ENCODE assay signal across 8 cellular contexts in genomic region chr1:50976890-50977574, GRCh38. TPM values are rescaled to one million over a fixed set of nuclear protein-coding genes. Genes with fewer than 3 reads are reported as not detected.
A peak's percentile ranks its signal among the peaks of the same experiment; 100 is the strongest.
DNase-seq lines count a peak whose midpoint lies in the region; ATAC-seq and TF ChIP-seq lines count a peak whose summit lies in the region.

No MANE protein-coding gene starts in this region.

- TF ChIP-seq EP300 in gastroesophageal sphincter (IDR thresholded peaks at IDR 0.05): no peak

- H3K27ac ChIP-seq in CD4-positive, alpha-beta T cell (ENCODE audit: low read depth, low read length): no peak overlapping the region
- H3K27ac ChIP-seq in gastroesophageal sphincter: peak overlapping the region; percentile 98 to 99 (median 98)

- 1 to 5% methylated on average over 14 to 26 of the region's 26 CpGs for whole genome bisulfite sequencing in gastroesophageal sphincter (ENCODE audit: low coverage in 1 of 2), 2 donors

- no peak overlapping the region for H3K27ac Mint-ChIP-seq in CD4-positive, alpha-beta T cell
- peak overlapping the region; percentile 34 for H3K27ac Mint-ChIP-seq in activated T-cell treated with anti-CD3 and anti-CD28 coated beads, Interleukin-2, amount 50 U/mL, for 72 hours
- H3K27ac Mint-ChIP-seq in osteocyte (ENCODE audit: unreplicated experiment): peak overlapping the region; percentile 18

- POLR2A ChIA-PET in CD4-positive, alpha-beta T cell (lab: Charles Lee): interaction anchor here (0.9 to 4.5 kb wide), 4 partner anchors 8 to 259 kb away, joined by 4 to 82 read pairs (median 18); partner anchors contain the start of genes CDKN2C, FAF1 and RNF11

- H3K9me3 ChIP-seq in CD4-positive, alpha-beta T cell (ENCODE audit: control insufficient read depth, low read length): no peaks in the 10 kb centered on the region
- no peaks in the 10 kb centered on the region for H3K9me3 ChIP-seq in gastroesophageal sphincter

- H3K9me3 Mint-ChIP-seq in CD4-positive, alpha-beta T cell: no peaks in the 10 kb centered on the region
- H3K9me3 Mint-ChIP-seq in activated T-cell treated with anti-CD3 and anti-CD28 coated beads, Interleukin-2, amount 50 U/mL, for 72 hours: no peaks in the 10 kb centered on the region
- no peaks in the 10 kb centered on the region for H3K9me3 Mint-ChIP-seq in osteocyte (ENCODE audit: unreplicated experiment)

- peaks cover 27% of the 10 kb centered on the region for H3K4me1 Mint-ChIP-seq in CD4-positive, alpha-beta T cell (ENCODE audit: low read depth)
- peaks cover 25% of the 10 kb centered on the region for H3K4me1 Mint-ChIP-seq in activated T-cell treated with anti-CD3 and anti-CD28 coated beads, Interleukin-2, amount 50 U/mL, for 72 hours (ENCODE audit: low read depth)
- H3K4me1 Mint-ChIP-seq in osteocyte (ENCODE audit: unreplicated experiment): peaks cover 28% of the 10 kb centered on the region

- peaks cover 4% of the 10 kb centered on the region for H3K36me3 Mint-ChIP-seq in CD4-positive, alpha-beta T cell (ENCODE audit: low read depth)
- H3K36me3 Mint-ChIP-seq in activated T-cell treated with anti-CD3 and anti-CD28 coated beads, Interleukin-2, amount 50 U/mL, for 72 hours (ENCODE audit: insufficient read depth in 2 of 2): peaks cover 0 to 6% of the 10 kb centered on the region in 2 donors
- H3K36me3 Mint-ChIP-seq in osteocyte (ENCODE audit: unreplicated experiment): peaks cover 2% of the 10 kb centered on the region

- ATAC-seq in CD4-positive, alpha-beta T cell (ENCODE audit: poor library complexity): peak; percentile 51
- ATAC-seq in GM18873 (IDR thresholded peaks at IDR 0.05; ENCODE audit: low FRiP score, unreplicated experiment) (peak; percentile 60), HG03064 (IDR thresholded peaks at IDR 0.05; ENCODE audit: low read depth, unreplicated experiment) (peak; percentile 47), gastroesophageal sphincter (peak; percentile 46)
- peak; percentile 52 to 53 for ATAC-seq in activated T-cell treated with anti-CD3 and anti-CD28 coated beads, Interleukin-2, amount 50 U/mL, for 72 hours (replicated peaks in 1 of 2)

- no peak for TF ChIP-seq CTCF in CD4-positive, alpha-beta T cell (IDR thresholded peaks at IDR 0.05)
- TF ChIP-seq CTCF in gastroesophageal sphincter (IDR thresholded peaks at IDR 0.05) (no peak), osteocyte (IDR thresholded peaks at IDR 0.05) (no peak)

- no peak for TF ChIP-seq POLR2A in gastroesophageal sphincter (IDR thresholded peaks at IDR 0.05)

- peaks cover 0 to 55% (median 0%) of the 10 kb centered on the region in 3 donors for H3K4me1 ChIP-seq in gastroesophageal sphincter

- peaks cover 24% of the 10 kb centered on the region for H3K27me3 Mint-ChIP-seq in CD4-positive, alpha-beta T cell
- H3K27me3 Mint-ChIP-seq in activated T-cell treated with anti-CD3 and anti-CD28 coated beads, Interleukin-2, amount 50 U/mL, for 72 hours (ENCODE audit: low read depth): peaks cover 48% of the 10 kb centered on the region
- peaks cover 39% of the 10 kb centered on the region for H3K27me3 Mint-ChIP-seq in osteocyte (ENCODE audit: unreplicated experiment)

- CTCF ChIA-PET in CD4-positive, alpha-beta T cell (lab: Charles Lee): interaction anchor here (1.6 kb wide), 1 partner anchor 47 kb away, joined by 8 read pairs; no protein-coding TSS in a partner anchor

- peak overlapping the region; percentile 92 for H3K4me3 Mint-ChIP-seq in CD4-positive, alpha-beta T cell
- H3K4me3 Mint-ChIP-seq in activated T-cell treated with anti-CD3 and anti-CD28 coated beads, Interleukin-2, amount 50 U/mL, for 72 hours: peak overlapping the region; percentile 81 to 85
- H3K4me3 Mint-ChIP-seq in osteocyte (ENCODE audit: unreplicated experiment): peak overlapping the region; percentile 79

- H3K36me3 ChIP-seq in gastroesophageal sphincter: no peaks in the 10 kb centered on the region

- peaks cover 10% of the 10 kb centered on the region for H3K27me3 ChIP-seq in CD4-positive, alpha-beta T cell (ENCODE audit: control insufficient read depth, insufficient read depth, low read length)
- no peaks in the 10 kb centered on the region for H3K27me3 ChIP-seq in gastroesophageal sphincter

- intact Hi-C loops in CD4-positive, alpha-beta T cell (cut with DNase I, micrococcal nuclease): loop anchor here (1.0 to 10.0 kb wide), 2 partner anchors 9 to 538 kb away; partner anchors contain the start of gene EPS15 (in 1 of the 2)

- peak in 1 of 10 experiments; percentile 5 for DNase-seq in CD4-positive, alpha-beta T cell
- peak; percentile 85 for DNase-seq in NCI-H345 treated with DMSO at 0.1 percent for 48 hours (lab: John Stamatoyannopoulos, UW; ENCODE audit: unreplicated experiment)
- peak in 1 of 2 donors; percentile 31 for DNase-seq in activated T-cell treated with anti-CD3 and anti-CD28 coated beads, Interleukin-2, amount 50 U/mL, for 72 hours
- DNase-seq in osteocyte (ENCODE audit: extremely low spot score, unreplicated experiment): no peak
- no peak for DNase-seq in GM19238 (ENCODE audit: insufficient read length, low spot score)

- H3K4me3 ChIP-seq in gastroesophageal sphincter: peak overlapping the region; percentile 70 to 89

RNA-seq across cellular contexts. Expression of gene CDKN2C, which starts 7.0 kb away (rescaled TPM):
- 1 to 10 TPM; 4.3 to 4.9 TPM for total RNA-seq in CD4-positive, alpha-beta T cell
- 10 to 100 TPM; 11.2 to 13.7 TPM for total RNA-seq in activated T-cell treated with anti-CD3 and anti-CD28 coated beads, Interleukin-2, amount 50 U/mL, for 72 hours
- total RNA-seq in gastroesophageal sphincter (10 to 100 TPM; 21.1 to 52.1 (median 38.8) TPM), osteocyte (9.2 and 9.6 TPM in 2 replicates)

RNA-seq across cellular contexts. Expression of gene FAF1, which starts 17.0 kb away (rescaled TPM):
- 10 to 100 TPM; 43.5 to 44.0 TPM for total RNA-seq in CD4-positive, alpha-beta T cell
- total RNA-seq in activated T-cell treated with anti-CD3 and anti-CD28 coated beads, Interleukin-2, amount 50 U/mL, for 72 hours: 10 to 100 TPM; 65.7 to 83.0 TPM
- total RNA-seq in gastroesophageal sphincter: 10 to 100 TPM; 60.4 to 89.0 (median 67.8) TPM
- total RNA-seq in osteocyte: 50.9 and 52.0 TPM in 2 replicates
